8 cellular contexts compared by ENCODE assay signal in genomic region chr16:10940501-10941079, GRCh38. TPM values are rescaled to one million over a fixed set of nuclear protein-coding genes. Genes with fewer than 3 reads are reported as not detected.
DNase-seq lines count a peak whose midpoint lies in the region; ATAC-seq and TF ChIP-seq lines count a peak whose summit lies in the region.

No MANE protein-coding gene starts in this region.

- peak overlapping the region; percentile 84 for H3K4me3 Mint-ChIP-seq in progenitor cell of endocrine pancreas (ENCODE audit: low read depth)

- peaks cover 2% of the 10 kb centered on the region for H3K36me3 Mint-ChIP-seq in progenitor cell of endocrine pancreas (ENCODE audit: insufficient read depth)

- no peaks in the 10 kb centered on the region for H3K27me3 Mint-ChIP-seq in progenitor cell of endocrine pancreas

- H3K9me3 ChIP-seq in SK-N-MC (ENCODE audit: low read depth, low read length), result no peaks in the 10 kb centered on the region

- H3K27ac Mint-ChIP-seq in progenitor cell of endocrine pancreas, result no peak overlapping the region

- H3K27ac ChIP-seq in SK-N-MC, result no peak overlapping the region

- H3K9me3 Mint-ChIP-seq in progenitor cell of endocrine pancreas (ENCODE audit: low read depth), result no peaks in the 10 kb centered on the region

- TF ChIP-seq POLR2A in GM18526 (IDR thresholded peaks at IDR 0.05; ENCODE audit: extremely low read depth, insufficient read length), result peak; percentile 12

- no peaks in the 10 kb centered on the region for H3K36me3 ChIP-seq in SK-N-MC (ENCODE audit: insufficient read depth, low read length)

- peak overlapping the region; percentile 71 for H3K4me3 ChIP-seq in SK-N-MC
- peak overlapping the region; percentile 74 for H3K4me3 ChIP-seq in fibroblast of pulmonary artery (replicated peaks; ENCODE audit: low read depth, low read length)

- peak overlapping the region; percentile 61 for H3K9ac ChIP-seq in SK-N-MC (ENCODE audit: insufficient read length)

- TF ChIP-seq CTCF in fibroblast of pulmonary artery (IDR thresholded peaks at IDR 0.05; ENCODE audit: low read length, missing control alignments) (no peak), progenitor cell of endocrine pancreas (IDR thresholded peaks at IDR 0.05; ENCODE audit: unreplicated experiment) (no peak)

- no peak for ATAC-seq in HG02571 (IDR thresholded peaks at IDR 0.05; ENCODE audit: unreplicated experiment)
- no peak for ATAC-seq in esophagus mucosa

- no peak for DNase-seq in SK-N-MC (ENCODE audit: low read depth, low spot score)
- DNase-seq in fibroblast of pulmonary artery (ENCODE audit: low read depth), result no peak
- no peak for DNase-seq in progenitor cell of endocrine pancreas (ENCODE audit: low spot score, unreplicated experiment)
- no peak for DNase-seq in HK-2 (ENCODE audit: unreplicated experiment)
- no peak for DNase-seq in NCI-H748 (lab: John Stamatoyannopoulos, UW; ENCODE audit: unreplicated experiment)

- peaks cover 28% of the 10 kb centered on the region for H3K4me1 Mint-ChIP-seq in progenitor cell of endocrine pancreas (ENCODE audit: low read depth)

RNA-seq across cellular contexts. Expression of gene DEXI, which starts 1.7 kb away (rescaled TPM):
- total RNA-seq in progenitor cell of endocrine pancreas, result 31.2 and 32.3 TPM in 2 replicates
- 14.5 TPM for total RNA-seq in esophagus mucosa

RNA-seq across cellular contexts. Expression of gene CLEC16A, which starts 3.8 kb away (rescaled TPM):
- total RNA-seq in progenitor cell of endocrine pancreas (32.6 and 34.3 TPM in 2 replicates), esophagus mucosa (17.7 TPM)
